In the genomic region with DNA sequence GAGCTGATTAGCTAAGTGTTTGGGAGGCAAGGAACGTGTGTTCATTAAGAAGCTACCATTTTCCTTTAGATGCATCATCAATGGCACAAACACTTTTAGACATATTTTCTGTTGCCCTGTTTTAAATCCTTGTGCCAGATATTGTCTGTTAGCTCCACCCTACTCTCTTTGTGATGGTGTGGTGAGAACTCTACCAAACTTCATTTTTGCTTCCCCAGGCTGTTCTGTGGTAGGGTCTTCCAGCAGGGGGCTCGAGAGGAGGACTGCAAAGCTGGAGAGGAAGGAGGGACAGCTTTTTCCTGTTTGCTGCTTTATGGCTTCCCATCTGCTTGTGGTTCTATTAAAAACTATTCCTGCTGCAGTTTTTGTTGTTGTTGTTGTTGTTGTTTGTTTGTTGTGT, we compare ENCODE assay signal across 1 cellular context.
TF ChIP-seq lines count a peak whose summit lies in the region.

No MANE protein-coding gene starts in this region.

TF ChIP-seq in GM23338, 12 proteins besides CTCF, POLR2A, EP300 and RAD21:
- TF ChIP-seq, protein P1, sequence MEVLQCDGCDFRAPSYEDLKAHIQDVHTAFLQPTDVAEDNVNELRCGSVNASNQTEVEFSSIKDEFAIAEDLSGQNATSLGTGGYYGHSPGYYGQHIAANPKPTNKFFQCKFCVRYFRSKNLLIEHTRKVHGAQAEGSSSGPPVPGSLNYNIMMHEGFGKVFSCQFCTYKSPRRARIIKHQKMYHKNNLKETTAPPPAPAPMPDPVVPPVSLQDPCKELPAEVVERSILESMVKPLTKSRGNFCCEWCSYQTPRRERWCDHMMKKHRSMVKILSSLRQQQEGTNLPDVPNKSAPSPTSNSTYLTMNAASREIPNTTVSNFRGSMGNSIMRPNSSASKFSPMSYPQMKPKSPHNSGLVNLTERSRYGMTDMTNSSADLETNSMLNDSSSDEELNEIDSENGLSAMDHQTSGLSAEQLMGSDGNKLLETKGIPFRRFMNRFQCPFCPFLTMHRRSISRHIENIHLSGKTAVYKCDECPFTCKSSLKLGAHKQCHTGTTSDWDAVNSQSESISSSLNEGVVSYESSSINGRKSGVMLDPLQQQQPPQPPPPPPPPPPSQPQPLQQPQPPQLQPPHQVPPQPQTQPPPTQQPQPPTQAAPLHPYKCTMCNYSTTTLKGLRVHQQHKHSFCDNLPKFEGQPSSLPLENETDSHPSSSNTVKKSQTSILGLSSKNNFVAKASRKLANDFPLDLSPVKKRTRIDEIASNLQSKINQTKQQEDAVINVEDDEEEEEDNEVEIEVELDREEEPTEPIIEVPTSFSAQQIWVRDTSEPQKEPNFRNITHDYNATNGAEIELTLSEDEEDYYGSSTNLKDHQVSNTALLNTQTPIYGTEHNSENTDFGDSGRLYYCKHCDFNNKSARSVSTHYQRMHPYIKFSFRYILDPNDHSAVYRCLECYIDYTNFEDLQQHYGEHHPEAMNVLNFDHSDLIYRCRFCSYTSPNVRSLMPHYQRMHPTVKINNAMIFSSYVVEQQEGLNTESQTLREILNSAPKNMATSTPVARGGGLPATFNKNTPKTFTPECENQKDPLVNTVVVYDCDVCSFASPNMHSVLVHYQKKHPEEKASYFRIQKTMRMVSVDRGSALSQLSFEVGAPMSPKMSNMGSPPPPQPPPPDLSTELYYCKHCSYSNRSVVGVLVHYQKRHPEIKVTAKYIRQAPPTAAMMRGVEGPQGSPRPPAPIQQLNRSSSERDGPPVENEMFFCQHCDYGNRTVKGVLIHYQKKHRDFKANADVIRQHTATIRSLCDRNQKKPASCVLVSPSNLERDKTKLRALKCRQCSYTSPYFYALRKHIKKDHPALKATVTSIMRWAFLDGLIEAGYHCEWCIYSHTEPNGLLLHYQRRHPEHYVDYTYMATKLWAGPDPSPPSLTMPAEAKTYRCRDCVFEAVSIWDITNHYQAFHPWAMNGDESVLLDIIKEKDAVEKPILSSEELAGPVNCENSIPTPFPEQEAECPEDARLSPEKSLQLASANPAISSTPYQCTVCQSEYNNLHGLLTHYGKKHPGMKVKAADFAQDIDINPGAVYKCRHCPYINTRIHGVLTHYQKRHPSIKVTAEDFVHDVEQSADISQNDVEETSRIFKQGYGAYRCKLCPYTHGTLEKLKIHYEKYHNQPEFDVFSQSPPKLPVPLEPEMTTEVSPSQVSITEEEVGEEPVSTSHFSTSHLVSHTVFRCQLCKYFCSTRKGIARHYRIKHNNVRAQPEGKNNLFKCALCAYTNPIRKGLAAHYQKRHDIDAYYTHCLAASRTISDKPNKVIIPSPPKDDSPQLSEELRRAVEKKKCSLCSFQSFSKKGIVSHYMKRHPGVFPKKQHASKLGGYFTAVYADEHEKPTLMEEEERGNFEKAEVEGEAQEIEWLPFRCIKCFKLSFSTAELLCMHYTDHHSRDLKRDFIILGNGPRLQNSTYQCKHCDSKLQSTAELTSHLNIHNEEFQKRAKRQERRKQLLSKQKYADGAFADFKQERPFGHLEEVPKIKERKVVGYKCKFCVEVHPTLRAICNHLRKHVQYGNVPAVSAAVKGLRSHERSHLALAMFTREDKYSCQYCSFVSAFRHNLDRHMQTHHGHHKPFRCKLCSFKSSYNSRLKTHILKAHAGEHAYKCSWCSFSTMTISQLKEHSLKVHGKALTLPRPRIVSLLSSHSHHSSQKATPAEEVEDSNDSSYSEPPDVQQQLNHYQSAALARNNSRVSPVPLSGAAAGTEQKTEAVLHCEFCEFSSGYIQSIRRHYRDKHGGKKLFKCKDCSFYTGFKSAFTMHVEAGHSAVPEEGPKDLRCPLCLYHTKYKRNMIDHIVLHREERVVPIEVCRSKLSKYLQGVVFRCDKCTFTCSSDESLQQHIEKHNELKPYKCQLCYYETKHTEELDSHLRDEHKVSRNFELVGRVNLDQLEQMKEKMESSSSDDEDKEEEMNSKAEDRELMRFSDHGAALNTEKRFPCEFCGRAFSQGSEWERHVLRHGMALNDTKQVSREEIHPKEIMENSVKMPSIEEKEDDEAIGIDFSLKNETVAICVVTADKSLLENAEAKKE (CRISPR knock-in tag; IDR thresholded peaks at IDR 0.05) = no peak
- TF ChIP-seq STAT1 (IDR thresholded peaks at IDR 0.05; ENCODE audit: unreplicated experiment) (no peak), POLR2AphosphoS5 (IDR thresholded peaks at IDR 0.05; ENCODE audit: low read depth) (no peak), EZH2 (IDR thresholded peaks at IDR 0.05; ENCODE audit: low read depth, unreplicated experiment) (no peak), ZNF331 (CRISPR knock-in tag; IDR thresholded peaks at IDR 0.05; ENCODE audit: low read depth) (no peak), EZH2phosphoT487 (IDR thresholded peaks at IDR 0.05; ENCODE audit: unreplicated experiment) (no peak), ZNF114 (CRISPR knock-in tag; IDR thresholded peaks at IDR 0.05) (no peak), JUNB (IDR thresholded peaks at IDR 0.05; ENCODE audit: unreplicated experiment) (no peak), NANOG (IDR thresholded peaks at IDR 0.05; ENCODE audit: borderline replicate concordance) (no peak), CREB1 (CRISPR knock-in tag; IDR thresholded peaks at IDR 0.05; ENCODE audit: low read depth) (no peak)
- TF ChIP-seq, protein P2, sequence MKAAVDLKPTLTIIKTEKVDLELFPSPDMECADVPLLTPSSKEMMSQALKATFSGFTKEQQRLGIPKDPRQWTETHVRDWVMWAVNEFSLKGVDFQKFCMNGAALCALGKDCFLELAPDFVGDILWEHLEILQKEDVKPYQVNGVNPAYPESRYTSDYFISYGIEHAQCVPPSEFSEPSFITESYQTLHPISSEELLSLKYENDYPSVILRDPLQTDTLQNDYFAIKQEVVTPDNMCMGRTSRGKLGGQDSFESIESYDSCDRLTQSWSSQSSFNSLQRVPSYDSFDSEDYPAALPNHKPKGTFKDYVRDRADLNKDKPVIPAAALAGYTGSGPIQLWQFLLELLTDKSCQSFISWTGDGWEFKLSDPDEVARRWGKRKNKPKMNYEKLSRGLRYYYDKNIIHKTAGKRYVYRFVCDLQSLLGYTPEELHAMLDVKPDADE (IDR thresholded peaks at IDR 0.05) = no peak
- TF ChIP-seq, protein P3, sequence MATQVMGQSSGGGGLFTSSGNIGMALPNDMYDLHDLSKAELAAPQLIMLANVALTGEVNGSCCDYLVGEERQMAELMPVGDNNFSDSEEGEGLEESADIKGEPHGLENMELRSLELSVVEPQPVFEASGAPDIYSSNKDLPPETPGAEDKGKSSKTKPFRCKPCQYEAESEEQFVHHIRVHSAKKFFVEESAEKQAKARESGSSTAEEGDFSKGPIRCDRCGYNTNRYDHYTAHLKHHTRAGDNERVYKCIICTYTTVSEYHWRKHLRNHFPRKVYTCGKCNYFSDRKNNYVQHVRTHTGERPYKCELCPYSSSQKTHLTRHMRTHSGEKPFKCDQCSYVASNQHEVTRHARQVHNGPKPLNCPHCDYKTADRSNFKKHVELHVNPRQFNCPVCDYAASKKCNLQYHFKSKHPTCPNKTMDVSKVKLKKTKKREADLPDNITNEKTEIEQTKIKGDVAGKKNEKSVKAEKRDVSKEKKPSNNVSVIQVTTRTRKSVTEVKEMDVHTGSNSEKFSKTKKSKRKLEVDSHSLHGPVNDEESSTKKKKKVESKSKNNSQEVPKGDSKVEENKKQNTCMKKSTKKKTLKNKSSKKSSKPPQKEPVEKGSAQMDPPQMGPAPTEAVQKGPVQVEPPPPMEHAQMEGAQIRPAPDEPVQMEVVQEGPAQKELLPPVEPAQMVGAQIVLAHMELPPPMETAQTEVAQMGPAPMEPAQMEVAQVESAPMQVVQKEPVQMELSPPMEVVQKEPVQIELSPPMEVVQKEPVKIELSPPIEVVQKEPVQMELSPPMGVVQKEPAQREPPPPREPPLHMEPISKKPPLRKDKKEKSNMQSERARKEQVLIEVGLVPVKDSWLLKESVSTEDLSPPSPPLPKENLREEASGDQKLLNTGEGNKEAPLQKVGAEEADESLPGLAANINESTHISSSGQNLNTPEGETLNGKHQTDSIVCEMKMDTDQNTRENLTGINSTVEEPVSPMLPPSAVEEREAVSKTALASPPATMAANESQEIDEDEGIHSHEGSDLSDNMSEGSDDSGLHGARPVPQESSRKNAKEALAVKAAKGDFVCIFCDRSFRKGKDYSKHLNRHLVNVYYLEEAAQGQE (IDR thresholded peaks at IDR 0.05; ENCODE audit: unreplicated experiment) = no peak
